ENCODE assay signal across 15 cellular contexts in the genomic region with DNA sequence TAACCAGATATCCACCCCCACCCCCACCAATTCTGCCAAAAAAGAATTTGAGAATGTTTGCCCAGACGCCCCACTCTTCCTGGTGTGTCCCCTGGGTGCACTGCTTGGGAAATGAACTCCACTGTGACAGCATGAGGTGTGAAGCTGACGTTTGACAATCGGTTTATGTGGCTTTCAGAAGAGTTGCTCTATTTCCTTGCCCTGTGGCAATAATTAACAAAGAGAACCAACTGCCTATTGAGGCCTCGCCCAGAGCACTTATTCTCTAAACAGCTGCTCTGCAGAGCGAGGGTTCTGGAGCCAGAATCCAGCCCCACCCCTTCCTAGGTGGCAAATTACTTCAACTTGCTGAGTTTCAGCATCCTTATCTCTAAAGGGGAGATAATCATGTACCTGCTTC.
DNase-seq lines count a peak whose midpoint lies in the region; ATAC-seq lines count a peak whose summit lies in the region.
"Had no signal": no experiment of that assay in that cellular context is flagged by ENCODE, and none has a peak within 500 bp of the region (broad histone marks: within the 10 kb centered on the region; RNA-seq: fewer than 3 reads in every experiment).

No MANE protein-coding gene starts in this region.

- DNase-seq in kidney tubule cell (ENCODE audit: low spot score): peak; percentile 27
- no peak for DNase-seq in GM19238 (ENCODE audit: insufficient read length, low spot score)
- no peak for DNase-seq in T1000 (lab: John Stamatoyannopoulos, UW)
- DNase-seq in HK-2 (ENCODE audit: unreplicated experiment): no peak
- no peak for DNase-seq in posterior vena cava (ENCODE audit: low spot score)
- DNase-seq: activated CD8-positive, alpha-beta memory T cell treated with anti-CD3 and anti-CD28 coated beads for 24 hours; activated naive CD4-positive, alpha-beta T cell treated with Interleukin-2 at 50 U/mL for 16 hours; CD4-positive, CD25-positive, alpha-beta regulatory T cell; head of caudate nucleus; testis had no signal

- intact Hi-C loops in posterior vena cava (cut with DNase I): no loop called here

- ATAC-seq in GM18511 (IDR thresholded peaks at IDR 0.05; ENCODE audit: unreplicated experiment): peak; percentile 89
- ATAC-seq in GM21423 (IDR thresholded peaks at IDR 0.05; ENCODE audit: unreplicated experiment): peak; percentile 85
- ATAC-seq in HG03571 (IDR thresholded peaks at IDR 0.05; ENCODE audit: unreplicated experiment): peak; percentile 65
- ATAC-seq: HepG2, left lobe of liver had no signal
